In genomic region chr19:49150106-49150943, GRCh38 we compare ENCODE assay signal across 8 cellular contexts. TPM values are rescaled to one million over a fixed set of nuclear protein-coding genes. Genes with fewer than 3 reads are reported as not detected.
DNase-seq lines count a peak whose midpoint lies in the region; ATAC-seq, FAIRE-seq and TF ChIP-seq lines count a peak whose summit lies in the region.

No MANE protein-coding gene starts in this region.

- peaks cover 55% of the 10 kb centered on the region for H3K27me3 Mint-ChIP-seq in WTC11 (ENCODE audit: low read depth)

- no peak for FAIRE-seq in H54 (lab: Jason Lieb, UNC)

- peak; percentile 2; the same call in 1 of the 2 replicates for ATAC-seq in WTC11
- ATAC-seq in left lung = peak; percentile 74
- no peak for ATAC-seq in HG02885 (IDR thresholded peaks at IDR 0.05; ENCODE audit: poor library complexity, unreplicated experiment)

- H3K9me3 Mint-ChIP-seq in WTC11 = peaks cover 14% of the 10 kb centered on the region

- peak; percentile 27; the same call in 1 of the 2 replicates for TF ChIP-seq POLR2A in H54 (IDR thresholded peaks at IDR 0.05; ENCODE audit: low read depth, low read length)

- H3K9me3 ChIP-seq in left lung = no peaks in the 10 kb centered on the region

- H3K27ac Mint-ChIP-seq in WTC11 = peak overlapping the region; percentile 91

- H3K4me3 ChIP-seq in left lung = peak overlapping the region; percentile 61 to 64

- H3K4me3 Mint-ChIP-seq in WTC11 = peak overlapping the region; percentile 92

- TF ChIP-seq CTCF in WTC11 (IDR thresholded peaks at IDR 0.05) = no peak
- TF ChIP-seq CTCF in left lung (IDR thresholded peaks at IDR 0.05) = no peak

- H3K4me1 ChIP-seq in left lung = peaks cover 12 to 49% of the 10 kb centered on the region in 2 donors

- peaks cover 9% of the 10 kb centered on the region for H3K36me3 Mint-ChIP-seq in WTC11

- peak overlapping the region; percentile 70 to 73 for H3K27ac ChIP-seq in left lung

- H3K27me3 ChIP-seq in left lung = peaks cover 0 to 61% of the 10 kb centered on the region in 2 donors

- H3K4me1 Mint-ChIP-seq in WTC11 = peaks cover 36% of the 10 kb centered on the region

- no peaks in the 10 kb centered on the region for H3K36me3 ChIP-seq in left lung

- CTCF ChIA-PET in WTC11 (lab: Charles Lee) = interaction anchor here (0.5 to 7.9 kb wide), 15 partner anchors 11 to 157 kb away, joined by 3 to 98 read pairs (median 8); partner anchors contain the start of genes GYS1, LIN7B and RUVBL2

- intact Hi-C loops in left lung (cut with DNase I) = no loop called here

- peak; percentile 81 to 90 for DNase-seq in AML-193 (lab: John Stamatoyannopoulos, UW)
- DNase-seq in H54 (ENCODE audit: insufficient read length, low spot score) = no peak
- DNase-seq in NCI-H345 treated with DMSO at 0.1 percent for 48 hours (lab: John Stamatoyannopoulos, UW; ENCODE audit: unreplicated experiment) = peak; percentile 74
- DNase-seq in WTC11 (ENCODE audit: low spot score) = peak; percentile 83
- peak; percentile 92 for DNase-seq in ecto neural progenitor cell (ENCODE audit: low spot score)
- peak; percentile 82 to 91 for DNase-seq in left lung
- DNase-seq in stimulated activated CD4-positive, alpha-beta T cell treated with anti-CD3 and anti-CD28 coated beads, Interleukin-4, amount 100 ng/mL, for 4 hours = peak; percentile 31 to 46

- POLR2A ChIA-PET in WTC11 (lab: Charles Lee) = interaction anchor here (0.6 to 2.5 kb wide), 11 partner anchors 14 to 345 kb away, joined by 3 to 8 read pairs (median 4); partner anchors contain the start of genes BAX, GYS1, LIN7B and RPS11

TF ChIP-seq in WTC11, 78 proteins besides CTCF, POLR2A, EP300 and RAD21 (continues in another document):
- peak; percentile 46; the same call in 1 of the 2 replicates for TF ChIP-seq MAX (CRISPR knock-in tag; IDR thresholded peaks at IDR 0.05)
- peak; percentile 28; the same call in 1 of the 2 replicates for TF ChIP-seq USF1 (CRISPR knock-in tag; IDR thresholded peaks at IDR 0.05)
- TF ChIP-seq EMX1 (CRISPR knock-in tag; IDR thresholded peaks at IDR 0.05) = no peak
- no peak for TF ChIP-seq NFYB (CRISPR knock-in tag; conservative IDR thresholded peaks at IDR 0.05; ENCODE audit: low read depth)
- no peak for TF ChIP-seq SMAD3 (CRISPR knock-in tag; IDR thresholded peaks at IDR 0.05; ENCODE audit: borderline replicate concordance)
- peak; percentile 2; the same call in 1 of the 2 replicates for TF ChIP-seq E2F5 (CRISPR knock-in tag; IDR thresholded peaks at IDR 0.05)
- TF ChIP-seq USF2 (CRISPR knock-in tag; IDR thresholded peaks at IDR 0.05) = 0 out of 2 replicates have a peak, but pooled peaks have one; percentile 23
- 0 out of 2 replicates have a peak, but pooled peaks have one; percentile 16 for TF ChIP-seq ZNF671 (CRISPR knock-in tag; IDR thresholded peaks at IDR 0.05)
- TF ChIP-seq JAZF1 (CRISPR knock-in tag; IDR thresholded peaks at IDR 0.05) = no peak
- no peak for TF ChIP-seq AFF4 (CRISPR knock-in tag; IDR thresholded peaks at IDR 0.05; ENCODE audit: borderline replicate concordance)
- no peak for TF ChIP-seq SOX15 (CRISPR knock-in tag; IDR thresholded peaks at IDR 0.05)
- peak; percentile 54; the same call in 1 of the 2 replicates for TF ChIP-seq TEAD1 (CRISPR knock-in tag; IDR thresholded peaks at IDR 0.05)
- peak; percentile 49 for TF ChIP-seq ZNF232 (CRISPR knock-in tag; IDR thresholded peaks at IDR 0.05)
- TF ChIP-seq TP53 (CRISPR knock-in tag; IDR thresholded peaks at IDR 0.05) = 0 out of 2 replicates have a peak, but pooled peaks have one; percentile 42
- no peak for TF ChIP-seq CREM (CRISPR knock-in tag; IDR thresholded peaks at IDR 0.05)
- TF ChIP-seq ARID4B (CRISPR knock-in tag; IDR thresholded peaks at IDR 0.05; ENCODE audit: borderline replicate concordance) = peak; percentile 56; the same call in 1 of the 2 replicates

RNA-seq across cellular contexts. Expression of gene HRC, which starts 4.9 kb away (rescaled TPM):
- 1.9 to 5.0 TPM (median 4.6 TPM) in 3 replicates for total RNA-seq in WTC11 (2021)
- total RNA-seq in left lung = 1 to 10 TPM in 1 of 2 donors, under 1 TPM in 1; 0.26 to 1.5 TPM

RNA-seq across cellular contexts. Expression of gene TRPM4, which starts 7.3 kb away (rescaled TPM):
- total RNA-seq in WTC11 (2021) (15.5 to 24.8 TPM (median 23.6 TPM) in 3 replicates), left lung (10 to 100 TPM; 32.5 to 61.7 TPM)

RNA-seq across cellular contexts. Expression of gene PPFIA3, which starts 31.0 kb away (rescaled TPM):
- total RNA-seq in WTC11 (2021) (25.5 to 30.1 TPM (median 27.3 TPM) in 3 replicates), left lung (1 to 10 TPM; 6.6 to 7.5 TPM)

RNA-seq across cellular contexts. Expression of gene C19orf73, which starts 31.4 kb away (rescaled TPM):
- total RNA-seq in WTC11 (2021) (3.1 to 3.4 TPM (median 3.2 TPM) in 3 replicates), left lung (1 to 10 TPM; 1.7 to 2.1 TPM)

RNA-seq across cellular contexts. Expression of gene LIN7B, which starts 36.2 kb away (rescaled TPM):
- total RNA-seq in WTC11 (2021) (5.1 to 5.7 TPM (median 5.1 TPM) in 3 replicates), left lung (1 to 10 TPM; 6.5 to 6.9 TPM)
